31 cellular contexts compared by ENCODE assay signal in the genomic region with DNA sequence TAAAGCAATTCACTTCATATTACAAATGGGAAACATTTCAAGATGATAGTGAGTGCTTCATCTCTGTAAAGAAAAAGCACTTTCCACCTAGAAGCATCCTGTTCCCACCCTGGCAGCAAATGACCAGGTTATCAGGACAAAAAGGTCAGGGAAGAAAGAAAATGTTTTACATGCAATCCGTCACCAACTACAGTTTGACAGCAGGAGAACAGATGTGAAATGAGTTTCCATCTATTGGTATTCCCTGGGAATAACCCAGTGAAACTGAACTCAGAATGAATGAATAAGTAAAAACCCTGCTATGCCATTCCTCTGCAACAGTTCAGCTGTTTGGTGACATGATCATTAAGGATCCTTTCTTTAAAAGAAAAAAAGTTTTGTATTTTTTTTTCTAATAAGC.
A peak's percentile ranks its signal among the peaks of the same experiment; 100 is the strongest.
DNase-seq lines count a peak whose midpoint lies in the region; ATAC-seq and TF ChIP-seq lines count a peak whose summit lies in the region.
"Had no signal": no experiment of that assay in that cellular context is flagged by ENCODE, and none has a peak within 500 bp of the region (broad histone marks: within the 10 kb centered on the region; RNA-seq: fewer than 3 reads in every experiment).

No MANE protein-coding gene starts in this region.

- H3K27me3 Mint-ChIP-seq in progenitor cell of endocrine pancreas, result no peaks in the 10 kb centered on the region
- H3K27me3 Mint-ChIP-seq: B cell; CD4-positive, alpha-beta memory T cell; CD4-positive, alpha-beta T cell; CD4-positive, CD25-positive, alpha-beta regulatory T cell; CD8-positive, alpha-beta memory T cell had no signal

- H3F3A ChIP-seq in neural cell (ENCODE audit: insufficient read depth, low read length, poor library complexity, severe bottlenecking), result no peaks in the 10 kb centered on the region

- H3K9ac ChIP-seq in neural cell (ENCODE audit: low read length), result no peak overlapping the region
- H3K9ac ChIP-seq: BLaER1; BLaER1 treated with 17β-estradiol and CSF1 and Interleukin-3, amounts not matched to agents 10 nM and 100 nM had no signal

- no peaks in the 10 kb centered on the region for H4K20me1 ChIP-seq in neural cell (ENCODE audit: insufficient read depth)
- H4K20me1 ChIP-seq: BLaER1; BLaER1 treated with 17β-estradiol and CSF1 and Interleukin-3, amounts not matched to agents 10 nM and 100 nM had no signal

- H3K27ac Mint-ChIP-seq in progenitor cell of endocrine pancreas, result peak overlapping the region; percentile 27
- H3K27ac Mint-ChIP-seq: B cell; CD14-positive monocyte; CD4-positive, alpha-beta memory T cell; CD4-positive, alpha-beta T cell; CD4-positive, CD25-positive, alpha-beta regulatory T cell; CD8-positive, alpha-beta memory T cell; CD8-positive, alpha-beta T cell had no signal

- no peak overlapping the region for H3K4me3 Mint-ChIP-seq in progenitor cell of endocrine pancreas (ENCODE audit: low read depth)
- H3K4me3 Mint-ChIP-seq: B cell; CD14-positive monocyte; CD4-positive, alpha-beta memory T cell; CD4-positive, alpha-beta T cell; CD4-positive, CD25-positive, alpha-beta regulatory T cell; CD8-positive, alpha-beta memory T cell; CD8-positive, alpha-beta T cell had no signal

- H3K4me3 ChIP-seq in neural cell (ENCODE audit: low read length), result no peak overlapping the region
- H3K4me3 ChIP-seq: A549; BLaER1; BLaER1 treated with 17β-estradiol and CSF1 and Interleukin-3, amounts not matched to agents 10 nM and 100 nM had no signal

- H3K9me3 ChIP-seq in neural cell (ENCODE audit: low read length), result no peaks in the 10 kb centered on the region
- H3K9me3 ChIP-seq: A549; BE2C; BLaER1; BLaER1 treated with 17β-estradiol and CSF1 and Interleukin-3, amounts not matched to agents 10 nM and 100 nM; Caco-2 had no signal

- DNase-seq in progenitor cell of endocrine pancreas (ENCODE audit: low spot score, unreplicated experiment), result no peak
- DNase-seq in foreskin keratinocyte, result no peak
- DNase-seq in NCI-H345 (lab: John Stamatoyannopoulos, UW), result no peak
- DNase-seq: 8988T; ACHN; AML-193; BE2C; C1 segment of cervical spinal cord; Caco-2; Calu3; CD4-positive, alpha-beta memory T cell; CD4-positive, alpha-beta T cell; CD4-positive, CD25-positive, alpha-beta regulatory T cell; CD8-positive, alpha-beta memory T cell; CD8-positive, alpha-beta T cell; COR-L47; DMS 273 treated with DMSO at 0.1 percent for 48 hours; DMS153; DMS53; DMS79; DMS79 treated with DMSO at 0.1 percent for 48 hours; DND-41; EL had no signal

- no peaks in the 10 kb centered on the region for H3K9me2 ChIP-seq in neural cell (ENCODE audit: insufficient read depth, low read length)

- no peak overlapping the region for H3K27ac ChIP-seq in neural cell (ENCODE audit: low read length)
- no peak overlapping the region for H3K27ac ChIP-seq in foreskin keratinocyte
- H3K27ac ChIP-seq: 22Rv1; A549; BLaER1; BLaER1 treated with 17β-estradiol and CSF1 and Interleukin-3, amounts not matched to agents 10 nM and 100 nM; C4-2B had no signal

- no peak overlapping the region for H2AFZ ChIP-seq in neural cell (ENCODE audit: low read depth, low read length)

- ATAC-seq in foreskin keratinocyte, result no peak
- ATAC-seq: A549; CD8-positive, alpha-beta T cell had no signal

- no peaks in the 10 kb centered on the region for H3K27me3 ChIP-seq in neural cell (ENCODE audit: insufficient read depth, low read depth, low read length)
- H3K27me3 ChIP-seq in foreskin keratinocyte, result no peaks in the 10 kb centered on the region
- H3K27me3 ChIP-seq: BE2C; BLaER1; BLaER1 treated with 17β-estradiol and CSF1 and Interleukin-3, amounts not matched to agents 10 nM and 100 nM had no signal

- TF ChIP-seq RAD21 in neural cell (conservative IDR thresholded peaks at IDR 0.05), result no peak

- no peaks in the 10 kb centered on the region for H3K36me3 Mint-ChIP-seq in progenitor cell of endocrine pancreas (ENCODE audit: insufficient read depth)
- H3K36me3 Mint-ChIP-seq: CD14-positive monocyte; CD4-positive, alpha-beta memory T cell; CD4-positive, CD25-positive, alpha-beta regulatory T cell; CD8-positive, alpha-beta memory T cell; CD8-positive, alpha-beta T cell had no signal

- H3K9me3 Mint-ChIP-seq in progenitor cell of endocrine pancreas (ENCODE audit: low read depth), result no peaks in the 10 kb centered on the region
- H3K9me3 Mint-ChIP-seq: CD8-positive, alpha-beta T cell had no signal

- no peaks in the 10 kb centered on the region for H3K79me2 ChIP-seq in neural cell (replicated peaks; ENCODE audit: insufficient read depth, low read length)

- H3K4me2 ChIP-seq in neural cell (ENCODE audit: low read length), result no peak overlapping the region
- H3K4me2 ChIP-seq: A549; BLaER1; BLaER1 treated with 17β-estradiol and CSF1 and Interleukin-3, amounts not matched to agents 10 nM and 100 nM had no signal

- H3K4me1 Mint-ChIP-seq in progenitor cell of endocrine pancreas (ENCODE audit: low read depth), result peaks cover 14% of the 10 kb centered on the region
- H3K4me1 Mint-ChIP-seq: B cell; CD14-positive monocyte; CD4-positive, alpha-beta memory T cell; CD4-positive, CD25-positive, alpha-beta regulatory T cell; CD8-positive, alpha-beta memory T cell had no signal

- no peaks in the 10 kb centered on the region for H3K36me3 ChIP-seq in neural cell (ENCODE audit: insufficient read depth, low read length)
- H3K36me3 ChIP-seq: BE2C; BLaER1; BLaER1 treated with 17β-estradiol and CSF1 and Interleukin-3, amounts not matched to agents 10 nM and 100 nM had no signal

- H3K4me1 ChIP-seq in foreskin keratinocyte, result no peaks in the 10 kb centered on the region
- H3K4me1 ChIP-seq: A549; BE2C; BLaER1; BLaER1 treated with 17β-estradiol and CSF1 and Interleukin-3, amounts not matched to agents 10 nM and 100 nM; Caco-2 had no signal

- TF ChIP-seq EP300 in neural cell (conservative IDR thresholded peaks at IDR 0.05; ENCODE audit: poor library complexity, severe bottlenecking), result no peak

- TF ChIP-seq CTCF in neural cell (IDR thresholded peaks at IDR 0.05; ENCODE audit: poor library complexity, severe bottlenecking) (no peak), progenitor cell of endocrine pancreas (IDR thresholded peaks at IDR 0.05; ENCODE audit: unreplicated experiment) (no peak), foreskin keratinocyte (conservative IDR thresholded peaks at IDR 0.05) (no peak)

TF ChIP-seq in neural cell, 6 proteins besides CTCF, POLR2A, EP300 and RAD21:
- TF ChIP-seq, protein P1, sequence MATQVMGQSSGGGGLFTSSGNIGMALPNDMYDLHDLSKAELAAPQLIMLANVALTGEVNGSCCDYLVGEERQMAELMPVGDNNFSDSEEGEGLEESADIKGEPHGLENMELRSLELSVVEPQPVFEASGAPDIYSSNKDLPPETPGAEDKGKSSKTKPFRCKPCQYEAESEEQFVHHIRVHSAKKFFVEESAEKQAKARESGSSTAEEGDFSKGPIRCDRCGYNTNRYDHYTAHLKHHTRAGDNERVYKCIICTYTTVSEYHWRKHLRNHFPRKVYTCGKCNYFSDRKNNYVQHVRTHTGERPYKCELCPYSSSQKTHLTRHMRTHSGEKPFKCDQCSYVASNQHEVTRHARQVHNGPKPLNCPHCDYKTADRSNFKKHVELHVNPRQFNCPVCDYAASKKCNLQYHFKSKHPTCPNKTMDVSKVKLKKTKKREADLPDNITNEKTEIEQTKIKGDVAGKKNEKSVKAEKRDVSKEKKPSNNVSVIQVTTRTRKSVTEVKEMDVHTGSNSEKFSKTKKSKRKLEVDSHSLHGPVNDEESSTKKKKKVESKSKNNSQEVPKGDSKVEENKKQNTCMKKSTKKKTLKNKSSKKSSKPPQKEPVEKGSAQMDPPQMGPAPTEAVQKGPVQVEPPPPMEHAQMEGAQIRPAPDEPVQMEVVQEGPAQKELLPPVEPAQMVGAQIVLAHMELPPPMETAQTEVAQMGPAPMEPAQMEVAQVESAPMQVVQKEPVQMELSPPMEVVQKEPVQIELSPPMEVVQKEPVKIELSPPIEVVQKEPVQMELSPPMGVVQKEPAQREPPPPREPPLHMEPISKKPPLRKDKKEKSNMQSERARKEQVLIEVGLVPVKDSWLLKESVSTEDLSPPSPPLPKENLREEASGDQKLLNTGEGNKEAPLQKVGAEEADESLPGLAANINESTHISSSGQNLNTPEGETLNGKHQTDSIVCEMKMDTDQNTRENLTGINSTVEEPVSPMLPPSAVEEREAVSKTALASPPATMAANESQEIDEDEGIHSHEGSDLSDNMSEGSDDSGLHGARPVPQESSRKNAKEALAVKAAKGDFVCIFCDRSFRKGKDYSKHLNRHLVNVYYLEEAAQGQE (IDR thresholded peaks at IDR 0.05; ENCODE audit: borderline replicate concordance), result peak; percentile 95
- TF ChIP-seq TAF1 (IDR thresholded peaks at IDR 0.05; ENCODE audit: low read depth), result no peak
- peak; percentile 41 for TF ChIP-seq POLR2AphosphoS5 (IDR thresholded peaks at IDR 0.05)
